Comparison of ENCODE assay signal across 1 cellular context in the genomic region with DNA sequence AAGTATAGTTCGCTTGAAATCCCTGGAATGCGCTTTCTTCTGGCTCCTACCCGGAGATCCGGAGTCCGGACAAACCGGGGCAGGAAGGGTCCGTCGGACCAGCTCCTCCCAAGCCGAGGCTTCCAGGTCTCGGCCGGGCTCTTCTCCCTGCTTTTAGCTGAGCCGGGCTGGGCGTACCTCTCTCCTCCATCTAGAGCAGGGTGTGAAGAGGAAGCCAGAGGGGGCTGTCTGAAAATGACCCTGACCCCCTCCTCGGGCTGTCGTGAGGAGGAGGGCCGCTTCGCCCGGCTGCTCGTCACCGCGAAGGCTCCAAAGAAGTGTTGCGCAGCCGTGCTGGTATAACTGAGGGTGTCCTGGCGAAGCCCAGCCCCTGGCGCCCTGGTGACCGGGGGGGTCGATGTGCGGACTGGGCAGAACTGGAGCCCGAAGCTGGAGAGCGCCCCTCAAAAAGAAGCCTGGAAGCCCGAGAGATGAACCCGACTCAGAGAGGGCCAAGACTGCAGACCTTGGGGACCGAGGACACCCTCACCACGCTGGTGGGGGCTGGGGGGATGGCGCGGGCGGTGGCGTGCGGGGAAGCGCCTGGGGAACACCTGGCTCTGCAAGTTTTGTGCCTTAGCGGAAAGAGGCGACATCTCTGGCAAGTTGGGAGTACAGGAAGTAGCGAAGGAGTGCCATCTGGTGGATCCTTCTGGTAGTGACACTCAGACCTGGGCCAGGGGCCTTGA.
A peak's percentile ranks its signal among the peaks of the same experiment; 100 is the strongest.
TF ChIP-seq lines count a peak whose summit lies in the region.

No MANE protein-coding gene starts in this region.

TF ChIP-seq in K562, 482 proteins besides CTCF, POLR2A, EP300 and RAD21 (continued from another document):
- TF ChIP-seq ZNF24 (IDR thresholded peaks at IDR 0.05) (no peak), CBX5 (IDR thresholded peaks at IDR 0.05; ENCODE audit: borderline replicate concordance, low read depth) (no peak), NFATC3 (IDR thresholded peaks at IDR 0.05) (no peak), KAT8 (IDR thresholded peaks at IDR 0.05; ENCODE audit: low read depth) (no peak), POLR3G (IDR thresholded peaks at IDR 0.05; ENCODE audit: extremely low read depth, insufficient read length, insufficient replicate concordance) (no peak), CXXC5 (CRISPR knock-in tag; IDR thresholded peaks at IDR 0.05) (peak; percentile 40), ZNF717 (CRISPR knock-in tag; IDR thresholded peaks at IDR 0.05) (no peak), MAZ (CRISPR knock-in tag; conservative IDR thresholded peaks at IDR 0.05 in 1 of 2, IDR thresholded peaks at IDR 0.05 in 1 of 2) (0 out of 4 replicates have a peak, but pooled peaks of 1 of the 2 experiments have one; percentile 51), DMBX1 (CRISPR knock-in tag; IDR thresholded peaks at IDR 0.05; ENCODE audit: borderline replicate concordance) (no peak), YY1 (IDR thresholded peaks at IDR 0.05; ENCODE audit: borderline replicate concordance in 1 of 3, control insufficient read depth in 1 of 3, extremely low read depth in 1 of 3, insufficient read depth in 3 of 3, insufficient read length in 1 of 3, insufficient replicate concordance in 2 of 3, low read depth in 1 of 3, low read length in 2 of 3) (peak in 2 of 3 experiments; percentile 28 to 62), NCOR1 (IDR thresholded peaks at IDR 0.05) (no peak), ZEB2 (IDR thresholded peaks at IDR 0.05) (peak; percentile 53; the same call in 1 of the 2 replicates), ETV1 (tag; conservative IDR thresholded peaks at IDR 0.05; ENCODE audit: low read depth) (peak; percentile 85), ELF1 (tag; IDR thresholded peaks at IDR 0.05) (peak; percentile 35; the same call in 1 of the 2 replicates), ELF4 (CRISPR knock-in tag; IDR thresholded peaks at IDR 0.05) (no peak), SNRNP70 (optimal IDR thresholded peaks at IDR 0.05; ENCODE audit: low read depth, low read length) (no peak), GABPB1 (CRISPR knock-in tag; IDR thresholded peaks at IDR 0.05) (peak; percentile 67), NRF1 (conservative IDR thresholded peaks at IDR 0.05 in 1 of 2, IDR thresholded peaks at IDR 0.05 in 1 of 2) (peak; percentile 61 to 64), ZNF75A (CRISPR knock-in tag; IDR thresholded peaks at IDR 0.05) (no peak), CREB1 (IDR thresholded peaks at IDR 0.05) (no peak), CREB1 (CRISPR knock-in tag; IDR thresholded peaks at IDR 0.05) (0 out of 2 replicates have a peak, but pooled peaks have one; percentile 34), GTF2A2 (tag; IDR thresholded peaks at IDR 0.05) (no peak), ZNF134 (CRISPR knock-in tag; conservative IDR thresholded peaks at IDR 0.05) (no peak), POLR2G (IDR thresholded peaks at IDR 0.05; ENCODE audit: low read depth, low read length) (peak; percentile 73), HDAC2 (IDR thresholded peaks at IDR 0.05) (peak; percentile 41; the same call in 1 of the 2 replicates), RBFOX2 (IDR thresholded peaks at IDR 0.05; ENCODE audit: low read depth, low read length) (peak; percentile 69), PRMT5 (CRISPR knock-in tag; IDR thresholded peaks at IDR 0.05) (no peak), ZNF384 (IDR thresholded peaks at IDR 0.05; ENCODE audit: low read depth, low read length) (no peak), KLF1 (tag; IDR thresholded peaks at IDR 0.05) (no peak), KDM1A (IDR thresholded peaks at IDR 0.05) (peak in 1 of 2 experiments; percentile 20; a peak in 1 of 4 replicates), ZNF57 (CRISPR knock-in tag; IDR thresholded peaks at IDR 0.05) (no peak), HDAC1 (IDR thresholded peaks at IDR 0.05) (peak in 1 of 2 experiments; percentile 27; a peak in 1 of 4 replicates), SRSF1 (IDR thresholded peaks at IDR 0.05; ENCODE audit: low read depth, low read length) (no peak), ZNF212 (CRISPR knock-in tag; IDR thresholded peaks at IDR 0.05) (no peak), ILF3 (IDR thresholded peaks at IDR 0.05; ENCODE audit: borderline replicate concordance) (no peak)
- TF ChIP-seq, protein P1, sequence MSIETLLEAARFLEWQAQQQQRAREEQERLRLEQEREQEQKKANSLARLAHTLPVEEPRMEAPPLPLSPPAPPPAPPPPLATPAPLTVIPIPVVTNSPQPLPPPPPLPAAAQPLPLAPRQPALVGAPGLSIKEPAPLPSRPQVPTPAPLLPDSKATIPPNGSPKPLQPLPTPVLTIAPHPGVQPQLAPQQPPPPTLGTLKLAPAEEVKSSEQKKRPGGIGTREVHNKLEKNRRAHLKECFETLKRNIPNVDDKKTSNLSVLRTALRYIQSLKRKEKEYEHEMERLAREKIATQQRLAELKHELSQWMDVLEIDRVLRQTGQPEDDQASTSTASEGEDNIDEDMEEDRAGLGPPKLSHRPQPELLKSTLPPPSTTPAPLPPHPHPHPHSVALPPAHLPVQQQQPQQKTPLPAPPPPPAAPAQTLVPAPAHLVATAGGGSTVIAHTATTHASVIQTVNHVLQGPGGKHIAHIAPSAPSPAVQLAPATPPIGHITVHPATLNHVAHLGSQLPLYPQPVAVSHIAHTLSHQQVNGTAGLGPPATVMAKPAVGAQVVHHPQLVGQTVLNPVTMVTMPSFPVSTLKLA (conservative IDR thresholded peaks at IDR 0.05), result peak in 1 of 2 experiments; percentile 26; a peak in 2 of 4 replicates
- TF ChIP-seq, protein P2, sequence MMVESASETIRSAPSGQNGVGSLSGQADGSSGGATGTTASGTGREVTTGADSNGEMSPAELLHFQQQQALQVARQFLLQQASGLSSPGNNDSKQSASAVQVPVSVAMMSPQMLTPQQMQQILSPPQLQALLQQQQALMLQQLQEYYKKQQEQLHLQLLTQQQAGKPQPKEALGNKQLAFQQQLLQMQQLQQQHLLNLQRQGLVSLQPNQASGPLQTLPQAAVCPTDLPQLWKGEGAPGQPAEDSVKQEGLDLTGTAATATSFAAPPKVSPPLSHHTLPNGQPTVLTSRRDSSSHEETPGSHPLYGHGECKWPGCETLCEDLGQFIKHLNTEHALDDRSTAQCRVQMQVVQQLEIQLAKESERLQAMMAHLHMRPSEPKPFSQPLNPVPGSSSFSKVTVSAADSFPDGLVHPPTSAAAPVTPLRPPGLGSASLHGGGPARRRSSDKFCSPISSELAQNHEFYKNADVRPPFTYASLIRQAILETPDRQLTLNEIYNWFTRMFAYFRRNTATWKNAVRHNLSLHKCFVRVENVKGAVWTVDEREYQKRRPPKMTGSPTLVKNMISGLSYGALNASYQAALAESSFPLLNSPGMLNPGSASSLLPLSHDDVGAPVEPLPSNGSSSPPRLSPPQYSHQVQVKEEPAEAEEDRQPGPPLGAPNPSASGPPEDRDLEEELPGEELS (CRISPR knock-in tag; IDR thresholded peaks at IDR 0.05; ENCODE audit: borderline replicate concordance), result no peak
- TF ChIP-seq, protein P3, sequence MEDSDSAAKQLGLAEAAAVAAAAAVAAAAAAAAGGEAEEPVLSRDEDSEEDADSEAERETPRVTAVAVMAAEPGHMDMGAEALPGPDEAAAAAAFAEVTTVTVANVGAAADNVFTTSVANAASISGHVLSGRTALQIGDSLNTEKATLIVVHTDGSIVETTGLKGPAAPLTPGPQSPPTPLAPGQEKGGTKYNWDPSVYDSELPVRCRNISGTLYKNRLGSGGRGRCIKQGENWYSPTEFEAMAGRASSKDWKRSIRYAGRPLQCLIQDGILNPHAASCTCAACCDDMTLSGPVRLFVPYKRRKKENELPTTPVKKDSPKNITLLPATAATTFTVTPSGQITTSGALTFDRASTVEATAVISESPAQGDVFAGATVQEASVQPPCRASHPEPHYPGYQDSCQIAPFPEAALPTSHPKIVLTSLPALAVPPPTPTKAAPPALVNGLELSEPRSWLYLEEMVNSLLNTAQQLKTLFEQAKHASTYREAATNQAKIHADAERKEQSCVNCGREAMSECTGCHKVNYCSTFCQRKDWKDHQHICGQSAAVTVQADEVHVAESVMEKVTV (CRISPR knock-in tag; IDR thresholded peaks at IDR 0.05), result peak; percentile 66
- TF ChIP-seq, protein P4, sequence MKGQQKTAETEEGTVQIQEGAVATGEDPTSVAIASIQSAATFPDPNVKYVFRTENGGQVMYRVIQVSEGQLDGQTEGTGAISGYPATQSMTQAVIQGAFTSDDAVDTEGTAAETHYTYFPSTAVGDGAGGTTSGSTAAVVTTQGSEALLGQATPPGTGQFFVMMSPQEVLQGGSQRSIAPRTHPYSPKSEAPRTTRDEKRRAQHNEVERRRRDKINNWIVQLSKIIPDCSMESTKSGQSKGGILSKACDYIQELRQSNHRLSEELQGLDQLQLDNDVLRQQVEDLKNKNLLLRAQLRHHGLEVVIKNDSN (CRISPR knock-in tag; IDR thresholded peaks at IDR 0.05), result no peak
- TF ChIP-seq, protein P5, sequence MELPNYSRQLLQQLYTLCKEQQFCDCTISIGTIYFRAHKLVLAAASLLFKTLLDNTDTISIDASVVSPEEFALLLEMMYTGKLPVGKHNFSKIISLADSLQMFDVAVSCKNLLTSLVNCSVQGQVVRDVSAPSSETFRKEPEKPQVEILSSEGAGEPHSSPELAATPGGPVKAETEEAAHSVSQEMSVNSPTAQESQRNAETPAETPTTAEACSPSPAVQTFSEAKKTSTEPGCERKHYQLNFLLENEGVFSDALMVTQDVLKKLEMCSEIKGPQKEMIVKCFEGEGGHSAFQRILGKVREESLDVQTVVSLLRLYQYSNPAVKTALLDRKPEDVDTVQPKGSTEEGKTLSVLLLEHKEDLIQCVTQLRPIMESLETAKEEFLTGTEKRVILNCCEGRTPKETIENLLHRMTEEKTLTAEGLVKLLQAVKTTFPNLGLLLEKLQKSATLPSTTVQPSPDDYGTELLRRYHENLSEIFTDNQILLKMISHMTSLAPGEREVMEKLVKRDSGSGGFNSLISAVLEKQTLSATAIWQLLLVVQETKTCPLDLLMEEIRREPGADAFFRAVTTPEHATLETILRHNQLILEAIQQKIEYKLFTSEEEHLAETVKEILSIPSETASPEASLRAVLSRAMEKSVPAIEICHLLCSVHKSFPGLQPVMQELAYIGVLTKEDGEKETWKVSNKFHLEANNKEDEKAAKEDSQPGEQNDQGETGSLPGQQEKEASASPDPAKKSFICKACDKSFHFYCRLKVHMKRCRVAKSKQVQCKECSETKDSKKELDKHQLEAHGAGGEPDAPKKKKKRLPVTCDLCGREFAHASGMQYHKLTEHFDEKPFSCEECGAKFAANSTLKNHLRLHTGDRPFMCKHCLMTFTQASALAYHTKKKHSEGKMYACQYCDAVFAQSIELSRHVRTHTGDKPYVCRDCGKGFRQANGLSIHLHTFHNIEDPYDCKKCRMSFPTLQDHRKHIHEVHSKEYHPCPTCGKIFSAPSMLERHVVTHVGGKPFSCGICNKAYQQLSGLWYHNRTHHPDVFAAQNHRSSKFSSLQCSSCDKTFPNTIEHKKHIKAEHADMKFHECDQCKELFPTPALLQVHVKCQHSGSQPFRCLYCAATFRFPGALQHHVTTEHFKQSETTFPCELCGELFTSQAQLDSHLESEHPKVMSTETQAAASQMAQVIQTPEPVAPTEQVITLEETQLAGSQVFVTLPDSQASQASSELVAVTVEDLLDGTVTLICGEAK (IDR thresholded peaks at IDR 0.05), result 0 out of 2 replicates have a peak, but pooled peaks have one; percentile 18
- TF ChIP-seq, protein P5 (CRISPR knock-in tag; IDR thresholded peaks at IDR 0.05), result no peak
- TF ChIP-seq, protein P6, sequence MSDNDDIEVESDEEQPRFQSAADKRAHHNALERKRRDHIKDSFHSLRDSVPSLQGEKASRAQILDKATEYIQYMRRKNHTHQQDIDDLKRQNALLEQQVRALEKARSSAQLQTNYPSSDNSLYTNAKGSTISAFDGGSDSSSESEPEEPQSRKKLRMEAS (CRISPR knock-in tag; IDR thresholded peaks at IDR 0.05), result peak; percentile 41; the same call in 1 of the 2 replicates
- TF ChIP-seq, protein P7, sequence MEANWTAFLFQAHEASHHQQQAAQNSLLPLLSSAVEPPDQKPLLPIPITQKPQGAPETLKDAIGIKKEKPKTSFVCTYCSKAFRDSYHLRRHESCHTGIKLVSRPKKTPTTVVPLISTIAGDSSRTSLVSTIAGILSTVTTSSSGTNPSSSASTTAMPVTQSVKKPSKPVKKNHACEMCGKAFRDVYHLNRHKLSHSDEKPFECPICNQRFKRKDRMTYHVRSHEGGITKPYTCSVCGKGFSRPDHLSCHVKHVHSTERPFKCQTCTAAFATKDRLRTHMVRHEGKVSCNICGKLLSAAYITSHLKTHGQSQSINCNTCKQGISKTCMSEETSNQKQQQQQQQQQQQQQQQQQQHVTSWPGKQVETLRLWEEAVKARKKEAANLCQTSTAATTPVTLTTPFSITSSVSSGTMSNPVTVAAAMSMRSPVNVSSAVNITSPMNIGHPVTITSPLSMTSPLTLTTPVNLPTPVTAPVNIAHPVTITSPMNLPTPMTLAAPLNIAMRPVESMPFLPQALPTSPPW (CRISPR knock-in tag; IDR thresholded peaks at IDR 0.05), result peak; percentile 62
